In genomic region chr5:172868436-172868923, GRCh38 we compare ENCODE assay signal across 1 cellular context.
A peak's percentile ranks its signal among the peaks of the same experiment; 100 is the strongest.
TF ChIP-seq lines count a peak whose summit lies in the region.

No MANE protein-coding gene starts in this region.

TF ChIP-seq in SK-N-SH, 30 proteins besides CTCF, POLR2A, EP300 and RAD21 (continued from another document):
- TF ChIP-seq REST (IDR thresholded peaks at IDR 0.05; ENCODE audit: low read depth, low read length) (no peak), GABPA (IDR thresholded peaks at IDR 0.05; ENCODE audit: low read depth) (no peak), RCOR1 (IDR thresholded peaks at IDR 0.05; ENCODE audit: low read length) (no peak), TAF1 (IDR thresholded peaks at IDR 0.05; ENCODE audit: borderline replicate concordance, low read depth, low read length) (no peak), JUND (IDR thresholded peaks at IDR 0.05) (peak; percentile 82), SMC3 (IDR thresholded peaks at IDR 0.05; ENCODE audit: low read depth, low read length) (no peak), EZH2phosphoT487 (IDR thresholded peaks at IDR 0.05; ENCODE audit: borderline replicate concordance, low read depth) (no peak), PBX3 (IDR thresholded peaks at IDR 0.05) (peak; percentile 96), MXI1 (IDR thresholded peaks at IDR 0.05; ENCODE audit: low read depth, low read length) (no peak)
- TF ChIP-seq, protein P1, sequence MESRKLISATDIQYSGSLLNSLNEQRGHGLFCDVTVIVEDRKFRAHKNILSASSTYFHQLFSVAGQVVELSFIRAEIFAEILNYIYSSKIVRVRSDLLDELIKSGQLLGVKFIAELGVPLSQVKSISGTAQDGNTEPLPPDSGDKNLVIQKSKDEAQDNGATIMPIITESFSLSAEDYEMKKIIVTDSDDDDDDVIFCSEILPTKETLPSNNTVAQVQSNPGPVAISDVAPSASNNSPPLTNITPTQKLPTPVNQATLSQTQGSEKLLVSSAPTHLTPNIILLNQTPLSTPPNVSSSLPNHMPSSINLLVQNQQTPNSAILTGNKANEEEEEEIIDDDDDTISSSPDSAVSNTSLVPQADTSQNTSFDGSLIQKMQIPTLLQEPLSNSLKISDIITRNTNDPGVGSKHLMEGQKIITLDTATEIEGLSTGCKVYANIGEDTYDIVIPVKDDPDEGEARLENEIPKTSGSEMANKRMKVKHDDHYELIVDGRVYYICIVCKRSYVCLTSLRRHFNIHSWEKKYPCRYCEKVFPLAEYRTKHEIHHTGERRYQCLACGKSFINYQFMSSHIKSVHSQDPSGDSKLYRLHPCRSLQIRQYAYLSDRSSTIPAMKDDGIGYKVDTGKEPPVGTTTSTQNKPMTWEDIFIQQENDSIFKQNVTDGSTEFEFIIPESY (IDR thresholded peaks at IDR 0.05; ENCODE audit: borderline replicate concordance, low read depth), result no peak
- TF ChIP-seq, protein P2, sequence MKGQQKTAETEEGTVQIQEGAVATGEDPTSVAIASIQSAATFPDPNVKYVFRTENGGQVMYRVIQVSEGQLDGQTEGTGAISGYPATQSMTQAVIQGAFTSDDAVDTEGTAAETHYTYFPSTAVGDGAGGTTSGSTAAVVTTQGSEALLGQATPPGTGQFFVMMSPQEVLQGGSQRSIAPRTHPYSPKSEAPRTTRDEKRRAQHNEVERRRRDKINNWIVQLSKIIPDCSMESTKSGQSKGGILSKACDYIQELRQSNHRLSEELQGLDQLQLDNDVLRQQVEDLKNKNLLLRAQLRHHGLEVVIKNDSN (IDR thresholded peaks at IDR 0.05; ENCODE audit: borderline replicate concordance, low read depth), result no peak
